In genomic region chr17:58352843-58353719, GRCh38 we compare ENCODE assay signal across 8 cellular contexts. TPM values are rescaled to one million over a fixed set of nuclear protein-coding genes. Genes with fewer than 3 reads are reported as not detected.
DNase-seq lines count a peak whose midpoint lies in the region; ATAC-seq, FAIRE-seq and TF ChIP-seq lines count a peak whose summit lies in the region.

No MANE protein-coding gene starts in this region.

- peak overlapping the region; percentile 94 to 98 (median 96) for H3K27ac Mint-ChIP-seq in brain

- H3K4me3 ChIP-seq in small intestine (ENCODE audit: low read depth in 1 of 2, low read length in 2 of 2), result peak overlapping the region; percentile 63 to 71

- peaks cover 2 to 14% of the 10 kb centered on the region in 2 donors for H3K36me3 ChIP-seq in small intestine (ENCODE audit: control insufficient read depth in 2 of 2, insufficient read depth in 2 of 2, low read length in 2 of 2)

- no peaks in the 10 kb centered on the region for H3K27me3 ChIP-seq in small intestine (ENCODE audit: control insufficient read depth in 2 of 2, insufficient read depth in 2 of 2, low read length in 2 of 2)

- 8 to 11% (median 10%) methylated on average over 17 of the region's 17 CpGs for WGBS in small intestine, 3 donors

- no peak for TF ChIP-seq CTCF in brain (conservative IDR thresholded peaks at IDR 0.05)

- H3K9me3 ChIP-seq in small intestine (ENCODE audit: control insufficient read depth, low read depth), result no peaks in the 10 kb centered on the region

- DNase-seq in activated CD8-positive, alpha-beta memory T cell treated with anti-CD3 and anti-CD28 coated beads for 24 hours, result peak; percentile 75
- DNase-seq in activated CD8-positive, alpha-beta memory T cell treated with anti-CD3 and anti-CD28 coated beads, Interleukin-2, amount 50 U/mL, for 4 hours, result no peak
- DNase-seq in NOMO-1 treated with dmso at 0.1 percent for 144 hours (lab: John Stamatoyannopoulos, UW; ENCODE audit: unreplicated experiment) (peak; percentile 61), iPS-NIHi11 (ENCODE audit: low spot score) (peak; percentile 72), small intestine (peak; percentile 43), NCI-H1048 (lab: John Stamatoyannopoulos, UW) (no peak)

- H3K4me1 Mint-ChIP-seq in brain, result peaks cover 35% of the 10 kb centered on the region

- peaks cover 0 to 5% of the 10 kb centered on the region in 2 donors for H3K4me1 ChIP-seq in small intestine (ENCODE audit: control insufficient read depth in 2 of 2, insufficient read depth in 1 of 2, low read depth in 1 of 2, low read length in 1 of 2)

- no peak for FAIRE-seq in small intestine (lab: Jason Lieb, UNC)

- peak overlapping the region; percentile 89 to 100 (median 100) for H3K4me3 Mint-ChIP-seq in brain

- H3K9me3 Mint-ChIP-seq in brain, result no peaks in the 10 kb centered on the region

- H3K27me3 Mint-ChIP-seq in brain, result peaks cover 14% of the 10 kb centered on the region

- H3K36me3 Mint-ChIP-seq in brain, result peaks cover 29% of the 10 kb centered on the region

- ATAC-seq in HG03039 (IDR thresholded peaks at IDR 0.05; ENCODE audit: unreplicated experiment), result no peak

- peak overlapping the region; percentile 77 to 89 for H3K27ac ChIP-seq in small intestine (ENCODE audit: low read depth in 1 of 2, low read length in 1 of 2)

RNA-seq across cellular contexts. Expression of gene SUPT4H1, which starts 1.1 kb away (rescaled TPM):
- polyA plus RNA-seq in brain (ENCODE audit: insufficient read depth, low read depth, low replicate concordance) (111 TPM), small intestine (10 to 100 TPM; 70.3 to 79.8 (median 79.6) TPM)

RNA-seq across cellular contexts. Expression of gene TSPOAP1, which starts 24.5 kb away (rescaled TPM):
- polyA plus RNA-seq in brain (ENCODE audit: insufficient read depth, low read depth, low replicate concordance) (28.0 TPM), small intestine (1 to 10 TPM in 2 of 3 donors, under 1 TPM in 1; 0.89 to 3.1 (median 2.2) TPM)

Comparison
In these comparisons a context has a peak if more than half of its experiments do, and no peak if none do; other contexts are left out.
1. DNase-seq: peak in activated CD8-positive, alpha-beta memory T cell treated with anti-CD3 and anti-CD28 coated beads for 24 hours (single experiment), NOMO-1 treated with dmso at 0.1 percent for 144 hours (single experiment), iPS-NIHi11 (single experiment) and small intestine (single experiment); none in activated CD8-positive, alpha-beta memory T cell treated with anti-CD3 and anti-CD28 coated beads, Interleukin-2, amount 50 U/mL, for 4 hours (single experiment) and NCI-H1048 (single experiment).